ENCODE assay signal across 9 cellular contexts in the genomic region with DNA sequence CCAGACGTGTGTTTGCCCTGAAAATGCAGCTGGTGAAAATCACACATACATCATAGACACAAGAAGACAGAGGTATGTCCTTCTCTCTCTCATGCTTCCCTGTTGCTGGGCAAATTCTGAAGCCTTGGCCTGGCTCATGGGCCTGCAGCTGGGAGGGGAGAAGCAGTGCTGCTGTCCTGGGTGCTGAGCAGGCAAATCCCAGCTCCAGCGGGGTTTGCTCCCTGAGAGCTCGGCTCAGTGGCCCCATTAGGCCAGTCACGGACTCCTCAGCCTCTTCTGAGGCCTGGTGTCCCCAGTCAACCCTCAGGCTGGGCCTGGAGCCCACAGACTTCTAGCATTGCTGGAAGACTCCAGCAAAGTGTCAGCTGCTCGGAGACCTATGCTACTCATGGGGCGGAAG. TPM values are rescaled to one million over a fixed set of nuclear protein-coding genes. Genes with fewer than 3 reads are reported as not detected.
A peak's percentile ranks its signal among the peaks of the same experiment; 100 is the strongest.
DNase-seq lines count a peak whose midpoint lies in the region; ATAC-seq and TF ChIP-seq lines count a peak whose summit lies in the region.
"Had no signal": no experiment of that assay in that cellular context is flagged by ENCODE, and none has a peak within 500 bp of the region (broad histone marks: within the 10 kb centered on the region; RNA-seq: fewer than 3 reads in every experiment).

No MANE protein-coding gene starts in this region.

- H3K27ac ChIP-seq in HEK293 (ENCODE audit: extremely low read depth, low read depth, low read length) (no peak overlapping the region), osteoblast (ENCODE audit: low read depth, low read length) (no peak overlapping the region)
- H3K27ac ChIP-seq: sigmoid colon had no signal

- no peak overlapping the region for H3K4me2 ChIP-seq in osteoblast (ENCODE audit: insufficient read depth, low read length)

- TF ChIP-seq CTCF in HEK293 (tag by site-specific recombination; IDR thresholded peaks at IDR 0.05) (no peak), fibroblast of mammary gland (conservative IDR thresholded peaks at IDR 0.05; ENCODE audit: control insufficient read depth, insufficient read depth, low read depth, low read length) (no peak), osteoblast (IDR thresholded peaks at IDR 0.05; ENCODE audit: extremely low read depth, low read depth, low read length) (no peak)

- H3K4me1 ChIP-seq in HEK293 (ENCODE audit: control insufficient read depth, insufficient read depth, low read length) (peaks cover 10% of the 10 kb centered on the region; the same call in 1 of the 2 replicates), osteoblast (ENCODE audit: insufficient read depth, low read length) (peaks cover 12% of the 10 kb centered on the region)

- POLR2A ChIA-PET in HEK293 (lab: Yijun Ruan, JAX), result interaction anchor here (1.6 kb wide), 1 partner anchor 10 kb away, joined by 3 read pairs; no protein-coding TSS in a partner anchor

- H3K4me3 ChIP-seq in HEK293 (ENCODE audit: low read depth, low read length) (no peak overlapping the region), fibroblast of mammary gland (ENCODE audit: control insufficient read depth, low read depth, low read length) (no peak overlapping the region), osteoblast (ENCODE audit: insufficient read depth, low read length) (no peak overlapping the region)
- H3K4me3 ChIP-seq: sigmoid colon had no signal

- no peaks in the 10 kb centered on the region for H3K79me2 ChIP-seq in osteoblast (ENCODE audit: insufficient read depth, low read length)

- H3K36me3 ChIP-seq in HEK293 (ENCODE audit: control insufficient read depth in 2 of 2, insufficient read depth in 1 of 2, low read length in 2 of 2) (no peaks in the 10 kb centered on the region), osteoblast (ENCODE audit: insufficient read depth, low read length) (no peaks in the 10 kb centered on the region)
- H3K36me3 ChIP-seq: sigmoid colon had no signal

- CTCF ChIA-PET in HEK293 (lab: Yijun Ruan, JAX), result interaction anchor here (1.1 kb wide), 1 partner anchor 43 kb away, joined by 3 read pairs; no protein-coding TSS in a partner anchor

- peaks cover 11% of the 10 kb centered on the region for H3K27me3 ChIP-seq in osteoblast (ENCODE audit: insufficient read depth, low read length)

- peaks cover 6% of the 10 kb centered on the region for H4K20me1 ChIP-seq in osteoblast (ENCODE audit: insufficient read depth, low read length)

- peak; percentile 73 for ATAC-seq in SK-N-SH treated with all-trans-retinoic acid at 6 μM for 48 hours
- no peak for ATAC-seq in HG03196 (IDR thresholded peaks at IDR 0.05; ENCODE audit: unreplicated experiment)

- no peak overlapping the region for H2AFZ ChIP-seq in osteoblast (ENCODE audit: low read length)

- no peaks in the 10 kb centered on the region for H3K9me3 ChIP-seq in HEK293 (ENCODE audit: control insufficient read depth, insufficient read depth, low read depth, low read length)
- H3K9me3 ChIP-seq in osteoblast (ENCODE audit: low read depth, low read length), result no peaks in the 10 kb centered on the region
- H3K9me3 ChIP-seq: sigmoid colon had no signal

- DNase-seq in fibroblast of mammary gland (ENCODE audit: low read depth) (peak; percentile 38), osteoblast (ENCODE audit: insufficient read length, low spot score, missing footprints) (peak; percentile 94), NCI-H2227 treated with DMSO at 0.1 percent for 48 hours (lab: John Stamatoyannopoulos, UW) (no peak)
- no peak for DNase-seq in stimulated activated CD4-positive, alpha-beta T cell treated with anti-CD3 and anti-CD28 coated beads, Interleukin-15, amount 100 ng/mL, for 24 hours
- DNase-seq: naive B cell, sigmoid colon had no signal

TF ChIP-seq in HEK293, 187 proteins besides CTCF, POLR2A, EP300 and RAD21 (continues in another document):
- TF ChIP-seq, protein P1, sequence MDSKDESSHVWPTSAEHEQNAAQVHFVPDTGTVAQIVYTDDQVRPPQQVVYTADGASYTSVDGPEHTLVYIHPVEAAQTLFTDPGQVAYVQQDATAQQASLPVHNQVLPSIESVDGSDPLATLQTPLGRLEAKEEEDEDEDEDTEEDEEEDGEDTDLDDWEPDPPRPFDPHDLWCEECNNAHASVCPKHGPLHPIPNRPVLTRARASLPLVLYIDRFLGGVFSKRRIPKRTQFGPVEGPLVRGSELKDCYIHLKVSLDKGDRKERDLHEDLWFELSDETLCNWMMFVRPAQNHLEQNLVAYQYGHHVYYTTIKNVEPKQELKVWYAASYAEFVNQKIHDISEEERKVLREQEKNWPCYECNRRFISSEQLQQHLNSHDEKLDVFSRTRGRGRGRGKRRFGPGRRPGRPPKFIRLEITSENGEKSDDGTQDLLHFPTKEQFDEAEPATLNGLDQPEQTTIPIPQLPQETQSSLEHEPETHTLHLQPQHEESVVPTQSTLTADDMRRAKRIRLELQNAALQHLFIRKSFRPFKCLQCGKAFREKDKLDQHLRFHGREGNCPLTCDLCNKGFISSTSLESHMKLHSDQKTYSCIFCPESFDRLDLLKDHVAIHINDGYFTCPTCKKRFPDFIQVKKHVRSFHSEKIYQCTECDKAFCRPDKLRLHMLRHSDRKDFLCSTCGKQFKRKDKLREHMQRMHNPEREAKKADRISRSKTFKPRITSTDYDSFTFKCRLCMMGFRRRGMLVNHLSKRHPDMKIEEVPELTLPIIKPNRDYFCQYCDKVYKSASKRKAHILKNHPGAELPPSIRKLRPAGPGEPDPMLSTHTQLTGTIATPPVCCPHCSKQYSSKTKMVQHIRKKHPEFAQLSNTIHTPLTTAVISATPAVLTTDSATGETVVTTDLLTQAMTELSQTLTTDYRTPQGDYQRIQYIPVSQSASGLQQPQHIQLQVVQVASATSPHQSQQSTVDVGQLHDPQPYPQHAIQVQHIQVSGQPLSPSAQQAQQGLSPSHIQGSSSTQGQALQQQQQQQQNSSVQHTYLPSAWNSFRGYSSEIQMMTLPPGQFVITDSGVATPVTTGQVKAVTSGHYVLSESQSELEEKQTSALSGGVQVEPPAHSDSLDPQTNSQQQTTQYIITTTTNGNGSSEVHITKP (tag by site-specific recombination; IDR thresholded peaks at IDR 0.05), result no peak

TF ChIP-seq in SK-N-SH treated with all-trans-retinoic acid at 6 μM for 48 hours, 23 proteins besides CTCF, POLR2A, EP300 and RAD21:
- no peak for TF ChIP-seq ZNF70 (CRISPR knock-in tag; IDR thresholded peaks at IDR 0.05)
- no peak for TF ChIP-seq PPARA (CRISPR knock-in tag; IDR thresholded peaks at IDR 0.05; ENCODE audit: borderline replicate concordance)
- no peak for TF ChIP-seq SNAI2 (CRISPR knock-in tag; IDR thresholded peaks at IDR 0.05)
- TF ChIP-seq TOX (CRISPR knock-in tag; IDR thresholded peaks at IDR 0.05; ENCODE audit: borderline replicate concordance), result no peak
- no peak for TF ChIP-seq ISL1 (CRISPR knock-in tag; IDR thresholded peaks at IDR 0.05)

RNA-seq across cellular contexts. Expression of a gene that starts 11.7 kb away (rescaled TPM):
- under 0.01 TPM in 2 replicates for total RNA-seq in osteoblast

Comparison
In these comparisons a context has a peak if more than half of its experiments do, and no peak if none do; other contexts are left out.
1. DNase-seq: peak in fibroblast of mammary gland (single experiment) and osteoblast (single experiment); none in NCI-H2227 treated with DMSO at 0.1 percent for 48 hours (single experiment) and stimulated activated CD4-positive, alpha-beta T cell treated with anti-CD3 and anti-CD28 coated beads, Interleukin-15, amount 100 ng/mL, for 24 hours (single experiment).